In genomic region chr5:123474238-123474637, GRCh38 we compare ENCODE assay signal across 23 cellular contexts. TPM values are rescaled to one million over a fixed set of nuclear protein-coding genes. Genes with fewer than 3 reads are reported as not detected.
A peak's percentile ranks its signal among the peaks of the same experiment; 100 is the strongest.
DNase-seq lines count a peak whose midpoint lies in the region; ATAC-seq, FAIRE-seq and TF ChIP-seq lines count a peak whose summit lies in the region.
"Had no signal": no experiment of that assay in that cellular context is flagged by ENCODE, and none has a peak within 500 bp of the region (broad histone marks: within the 10 kb centered on the region; RNA-seq: fewer than 3 reads in every experiment).

No MANE protein-coding gene starts in this region.

- no peaks in the 10 kb centered on the region for H3K79me2 ChIP-seq in HepG2 (ENCODE audit: insufficient read depth, low read length)

- H3K9me3 ChIP-seq in HepG2 (ENCODE audit: low read length) = no peaks in the 10 kb centered on the region
- H3K9me3 ChIP-seq in transverse colon = no peaks in the 10 kb centered on the region
- H3K9me3 ChIP-seq: BLaER1, SJCRH30 had no signal

- TF ChIP-seq RAD21 in HepG2 (CRISPR knock-in tag; IDR thresholded peaks at IDR 0.05) = no peak

- H4K20me1 ChIP-seq in HepG2 (ENCODE audit: insufficient read depth, low read length) = no peaks in the 10 kb centered on the region
- H4K20me1 ChIP-seq: BLaER1 had no signal

- no peak overlapping the region for H3K9ac ChIP-seq in HepG2 (ENCODE audit: insufficient read depth, low read depth, low read length)
- H3K9ac ChIP-seq: BLaER1 had no signal

- no peak overlapping the region for H3K4me2 ChIP-seq in HepG2 (ENCODE audit: low read depth, low read length)
- H3K4me2 ChIP-seq: BLaER1 had no signal

- ATAC-seq in HepG2 (no peak), HG03175 (IDR thresholded peaks at IDR 0.05; ENCODE audit: unreplicated experiment) (no peak)
- ATAC-seq: CD8-positive, alpha-beta T cell; T-helper 17 cell had no signal

- no peak for FAIRE-seq in HepG2 (lab: Jason Lieb, UNC)
- FAIRE-seq: GM12891, GM18507 had no signal

- H3K27me3 ChIP-seq in HepG2 (ENCODE audit: control insufficient read depth in 1 of 2, insufficient read depth in 2 of 2, low read length in 2 of 2) = no peaks in the 10 kb centered on the region
- H3K27me3 ChIP-seq in transverse colon = no peaks in the 10 kb centered on the region
- H3K27me3 ChIP-seq: BLaER1, SJCRH30 had no signal

- TF ChIP-seq CTCF in HepG2 (CRISPR knock-in tag; IDR thresholded peaks at IDR 0.05) = no peak
- TF ChIP-seq CTCF in transverse colon (IDR thresholded peaks at IDR 0.05) = no peak

- CTCF ChIA-PET in HepG2 (lab: Yijun Ruan, JAX; ENCODE audit: low intra/inter-chr PET ratio, low total read pairs) = no interaction called here

- TF ChIP-seq POLR2A in HepG2 (IDR thresholded peaks at IDR 0.05; ENCODE audit: insufficient read depth in 1 of 2, low read depth in 2 of 2, low read length in 2 of 2) = no peak
- TF ChIP-seq POLR2A in transverse colon (IDR thresholded peaks at IDR 0.05) = no peak

- H3K36me3 ChIP-seq in HepG2 (replicated peaks in 1 of 2; ENCODE audit: control insufficient read depth in 1 of 2, insufficient read depth in 2 of 2, low read length in 2 of 2) = no peaks in the 10 kb centered on the region
- no peaks in the 10 kb centered on the region for H3K36me3 ChIP-seq in transverse colon
- H3K36me3 ChIP-seq: BLaER1, SJCRH30 had no signal

- H3K27ac ChIP-seq in HepG2 (ENCODE audit: extremely low read length, insufficient read depth, low read length) (no peak overlapping the region), transverse colon (no peak overlapping the region)
- H3K27ac ChIP-seq: BLaER1, SJCRH30 had no signal

- H3K4me3 ChIP-seq in HepG2 (replicated peaks in 1 of 3; ENCODE audit: insufficient read depth in 1 of 3, low read depth in 2 of 3, low read length in 3 of 3) = no peak overlapping the region
- H3K4me3 ChIP-seq in transverse colon = no peak overlapping the region
- H3K4me3 ChIP-seq: BLaER1, SJCRH30 had no signal

- POLR2A ChIA-PET in HepG2 (lab: Yijun Ruan, JAX) = no interaction called here

- no peak for TF ChIP-seq EP300 in HepG2 (IDR thresholded peaks at IDR 0.05; ENCODE audit: low read depth in 2 of 2, low read length in 2 of 2)
- TF ChIP-seq EP300 in HepG2 (CRISPR knock-in tag; IDR thresholded peaks at IDR 0.05; ENCODE audit: borderline replicate concordance) = no peak
- TF ChIP-seq EP300 in transverse colon (IDR thresholded peaks at IDR 0.05; ENCODE audit: low read depth) = no peak

- no peak overlapping the region for H2AFZ ChIP-seq in HepG2 (ENCODE audit: low read length)

- DNase-seq in DMS 273 treated with DMSO at 0.1 percent for 48 hours (lab: John Stamatoyannopoulos, UW) = peak; percentile 84
- DNase-seq in NCI-H2171 (lab: John Stamatoyannopoulos, UW) = peak; percentile 73
- peak; percentile 10 for DNase-seq in RPMI7951 (ENCODE audit: low read depth)
- no peak for DNase-seq in HepG2 (ENCODE audit: low spot score)
- no peak for DNase-seq in posterior vena cava (ENCODE audit: low spot score)
- no peak for DNase-seq in central memory CD4-positive, alpha-beta T cell
- DNase-seq in transverse colon = no peak
- DNase-seq: CD8-positive, alpha-beta T cell; GF-D8; HCEC 1CT; KG1; NCI-H1092; NCI-H146; NCI-H510A; NK-92 treated with Interleukin-12 subunit alpha and Interleukin-12 subunit beta, amount 100 ng/mL, for 24 hours; OCI-M1; RPMI8226; SJCRH30; T-helper 17 cell had no signal

- BruUV-seq in HepG2 (replicated peaks; lab: Mats Ljungman, UMichigan) = no TSS peak

- in situ Hi-C loops in HepG2 (cut with HindIII; ENCODE audit: extremely low pct_ligation_motif_present, low pct_unique_long_range_greater_than_20kb) = no loop called here
- in situ Hi-C loops in transverse colon (cut with MboI; ENCODE audit: low pct_ligation_motif_present in 1 of 4, low pct_unique_long_range_greater_than_20kb in 1 of 4, low sequenced_read_pairs in 3 of 4) = no loop called here

- no peaks in the 10 kb centered on the region for H3K4me1 ChIP-seq in HepG2 (ENCODE audit: insufficient read depth, low read length)
- H3K4me1 ChIP-seq in transverse colon = no peaks in the 10 kb centered on the region
- H3K4me1 ChIP-seq: BLaER1, SJCRH30 had no signal

- intact Hi-C loops in HepG2 (cut with micrococcal nuclease; ENCODE audit: unreplicated experiment) (no loop called here), posterior vena cava (cut with DNase I) (no loop called here), transverse colon (cut with DNase I; ENCODE audit: low total_unique reads) (no loop called here)

TF ChIP-seq in HepG2, 621 proteins besides CTCF, POLR2A, EP300 and RAD21:
- no peak for TF ChIP-seq DRAP1 (CRISPR knock-in tag; IDR thresholded peaks at IDR 0.05)
- peak; percentile 86 for TF ChIP-seq ZNF12 (CRISPR knock-in tag; IDR thresholded peaks at IDR 0.05)
- TF ChIP-seq TFE3 (CRISPR knock-in tag; IDR thresholded peaks at IDR 0.05) = no peak

RNA-seq across cellular contexts. Expression of gene CSNK1G3, which starts 37.7 kb away (rescaled TPM):
- total RNA-seq in RPMI7951 (2014; rRNA removed; shearing (Covaris generic)) = 31.9 and 35.7 TPM in 2 replicates
- total RNA-seq in HepG2 (2016; rRNA removed; fragmentation: Illumina TruSeq; extraction: Trizol) = 31.5 and 35.4 TPM in 2 replicates
- 97.8 and 110 TPM in 2 replicates for total RNA-seq in HepG2 (2016; cell fraction: cytosol; rRNA removed; fragmentation: Illumina TruSeq; extraction: Trizol; ENCODE audit: low read depth)
- total RNA-seq in HepG2 (2016; cell fraction: insoluble cytoplasmic fraction; rRNA removed; fragmentation: Illumina TruSeq; extraction: Trizol) = 29.7 and 30.5 TPM in 2 replicates
- 52.6 and 53.8 TPM in 2 replicates for total RNA-seq in HepG2 (2016; cell fraction: membrane; rRNA removed; fragmentation: Illumina TruSeq; extraction: Trizol)
- total RNA-seq in HepG2 (2016; cell fraction: nucleus; rRNA removed; fragmentation: Illumina TruSeq; extraction: Trizol) = 22.9 and 25.8 TPM in 2 replicates
- 11.3 and 12.8 TPM in 2 replicates for polyA plus RNA-seq in HepG2 (2011; rRNA removed)
- 5.5 and 9.1 TPM in 2 replicates for polyA plus RNA-seq in HepG2 (2011; cell fraction: cytosol; rRNA removed)
- polyA plus RNA-seq in HepG2 (2011; cell fraction: nucleus; rRNA removed) = 6.0 and 6.6 TPM in 2 replicates
- 17.4 and 18.3 TPM in 2 replicates for polyA plus RNA-seq in HepG2 (2012)
- polyA plus RNA-seq in HepG2 (2016; cell fraction: cytosol; fragmentation: Illumina TruSeq; extraction: Trizol; ENCODE audit: low read depth) = 3.0 and 3.4 TPM in 2 replicates
- 25.8 and 27.6 TPM in 2 replicates for polyA plus RNA-seq in HepG2 (2016; cell fraction: insoluble cytoplasmic fraction; fragmentation: Illumina TruSeq; extraction: Trizol; ENCODE audit: low read depth)
- 11.6 and 12.0 TPM in 2 replicates for polyA plus RNA-seq in HepG2 (2016; cell fraction: membrane; fragmentation: Illumina TruSeq; extraction: Trizol; ENCODE audit: low read depth)
- polyA plus RNA-seq in HepG2 (2016; cell fraction: nucleus; fragmentation: Illumina TruSeq; extraction: Trizol; ENCODE audit: insufficient read depth, low read depth) = 15.2 and 15.7 TPM in 2 replicates
- polyA minus RNA-seq in HepG2 (2011; rRNA and poly(A)+ RNA removed; ENCODE audit: low replicate concordance) = 12.8 and 14.1 TPM in 2 replicates
- polyA minus RNA-seq in HepG2 (2011; cell fraction: cytosol; rRNA and poly(A)+ RNA removed) = 30.2 and 40.0 TPM in 2 replicates
- polyA minus RNA-seq in HepG2 (2011; cell fraction: nucleus; rRNA and poly(A)+ RNA removed) = 48.9 and 56.9 TPM in 2 replicates
- total RNA-seq in posterior vena cava = 10 to 100 TPM; 42.9 to 49.8 TPM
- total RNA-seq in transverse colon = 10 to 100 TPM; 31.8 to 84.0 (median 55.9) TPM

RNA-seq across cellular contexts. Expression of gene CEP120, which starts 51.0 kb away (rescaled TPM):
- total RNA-seq in RPMI7951 (2014; rRNA removed; shearing (Covaris generic)) = 19.2 and 19.4 TPM in 2 replicates
- total RNA-seq in HepG2 (2016; rRNA removed; fragmentation: Illumina TruSeq; extraction: Trizol) (14.7 and 21.7 TPM in 2 replicates), posterior vena cava (10 to 100 TPM; 14.8 to 18.2 TPM), transverse colon (10 to 100 TPM in 3 of 4 donors, 1 to 10 TPM in 1; 7.6 to 24.3 (median 18.2) TPM)
- 3.1 and 3.8 TPM in 2 replicates for total RNA-seq in HepG2 (2016; cell fraction: cytosol; rRNA removed; fragmentation: Illumina TruSeq; extraction: Trizol; ENCODE audit: low read depth)
- 14.9 and 19.2 TPM in 2 replicates for total RNA-seq in HepG2 (2016; cell fraction: insoluble cytoplasmic fraction; rRNA removed; fragmentation: Illumina TruSeq; extraction: Trizol)
- 11.9 and 12.0 TPM in 2 replicates for total RNA-seq in HepG2 (2016; cell fraction: membrane; rRNA removed; fragmentation: Illumina TruSeq; extraction: Trizol)
- 15.4 and 23.4 TPM in 2 replicates for total RNA-seq in HepG2 (2016; cell fraction: nucleus; rRNA removed; fragmentation: Illumina TruSeq; extraction: Trizol)
- 7.8 and 8.0 TPM in 2 replicates for polyA plus RNA-seq in HepG2 (2011; rRNA removed)
- 3.2 and 3.6 TPM in 2 replicates for polyA plus RNA-seq in HepG2 (2011; cell fraction: cytosol; rRNA removed)
- 6.9 and 7.7 TPM in 2 replicates for polyA plus RNA-seq in HepG2 (2011; cell fraction: nucleus; rRNA removed)
- polyA plus RNA-seq in HepG2 (2012) = 4.4 and 4.7 TPM in 2 replicates
- polyA plus RNA-seq in HepG2 (2016; cell fraction: cytosol; fragmentation: Illumina TruSeq; extraction: Trizol; ENCODE audit: low read depth) = 0.86 and 1.0 TPM in 2 replicates
- 12.4 and 13.0 TPM in 2 replicates for polyA plus RNA-seq in HepG2 (2016; cell fraction: insoluble cytoplasmic fraction; fragmentation: Illumina TruSeq; extraction: Trizol; ENCODE audit: low read depth)
- polyA plus RNA-seq in HepG2 (2016; cell fraction: membrane; fragmentation: Illumina TruSeq; extraction: Trizol; ENCODE audit: low read depth) = 4.1 and 4.7 TPM in 2 replicates
- 12.7 and 13.5 TPM in 2 replicates for polyA plus RNA-seq in HepG2 (2016; cell fraction: nucleus; fragmentation: Illumina TruSeq; extraction: Trizol; ENCODE audit: insufficient read depth, low read depth)
- polyA minus RNA-seq in HepG2 (2011; rRNA and poly(A)+ RNA removed; ENCODE audit: low replicate concordance) = 14.3 and 57.8 TPM in 2 replicates
- 6.7 and 8.3 TPM in 2 replicates for polyA minus RNA-seq in HepG2 (2011; cell fraction: cytosol; rRNA and poly(A)+ RNA removed)
- polyA minus RNA-seq in HepG2 (2011; cell fraction: nucleus; rRNA and poly(A)+ RNA removed) = 20.9 and 37.0 TPM in 2 replicates

Comparison
In these comparisons a context has a peak if more than half of its experiments do, and no peak if none do; other contexts are left out.
1. DNase-seq: peak in DMS 273 treated with DMSO at 0.1 percent for 48 hours (single experiment), NCI-H2171 (single experiment) and RPMI7951 (single experiment); none in HepG2 (single experiment), posterior vena cava (single experiment), central memory CD4-positive, alpha-beta T cell (single experiment) and transverse colon (single experiment).